Comparison of ENCODE assay signal across 22 cellular contexts in the genomic region with DNA sequence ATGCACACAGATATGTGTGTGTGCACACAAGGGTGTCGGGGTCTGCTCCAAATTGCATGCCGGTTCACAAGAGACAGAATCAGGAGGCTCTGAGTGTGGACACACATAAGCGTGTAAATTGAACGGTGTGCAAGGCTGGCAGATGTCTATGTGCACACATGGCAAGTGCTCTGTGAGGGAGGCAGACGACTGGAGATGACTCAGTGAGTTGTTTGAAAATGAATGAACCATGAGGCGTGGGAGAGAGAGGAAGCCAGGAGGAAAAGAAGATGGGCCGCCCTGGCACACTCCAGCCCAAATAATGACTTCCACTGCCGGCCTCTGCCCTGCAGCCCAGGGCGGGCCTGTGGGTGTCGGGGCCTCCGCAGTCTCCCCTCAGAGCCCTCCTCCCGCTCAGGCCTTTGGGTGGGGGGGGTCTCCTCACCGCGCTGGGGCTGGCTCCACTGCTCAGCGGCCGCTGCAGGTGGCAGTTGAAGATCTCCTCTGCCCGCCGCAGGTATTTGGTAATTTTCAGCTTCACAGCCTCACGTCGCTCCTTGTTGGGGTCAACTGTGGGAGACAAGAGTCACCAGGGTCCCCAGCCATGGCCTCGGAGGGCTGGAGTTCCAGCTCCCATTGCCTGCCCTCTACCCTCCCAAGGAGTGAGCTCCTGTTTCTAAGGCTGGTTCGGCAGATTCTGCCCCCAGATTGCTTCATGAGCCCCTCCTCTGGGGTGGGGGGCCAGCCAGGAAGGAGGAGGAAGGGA. TPM values are rescaled to one million over a fixed set of nuclear protein-coding genes. Genes with fewer than 3 reads are reported as not detected.
DNase-seq lines count a peak whose midpoint lies in the region; ATAC-seq and TF ChIP-seq lines count a peak whose summit lies in the region.
"Had no signal": no experiment of that assay in that cellular context is flagged by ENCODE, and none has a peak within 500 bp of the region (broad histone marks: within the 10 kb centered on the region; RNA-seq: fewer than 3 reads in every experiment).

No MANE protein-coding gene starts in this region.

- no peak overlapping the region for H3K14ac ChIP-seq in trophoblast cell (ENCODE audit: low read length)

- H2AFZ ChIP-seq in trophoblast cell (ENCODE audit: insufficient read depth, low read length, poor library complexity): no peak overlapping the region
- H2AFZ ChIP-seq: GM23338 had no signal

- H4K12ac ChIP-seq in trophoblast cell (ENCODE audit: low read depth, low read length): no peak overlapping the region

- H3K79me2 ChIP-seq in trophoblast cell (ENCODE audit: control insufficient read depth, insufficient read depth, low read length, poor library complexity): no peaks in the 10 kb centered on the region

- peaks cover 11% of the 10 kb centered on the region for H3K4me1 Mint-ChIP-seq in activated naive CD8-positive, alpha-beta T cell treated with anti-CD3 and anti-CD28 coated beads, Interleukin-2, amount 50 U/mL, for 24 hours

- H3K4me1 ChIP-seq in trophoblast cell (ENCODE audit: control insufficient read depth in 1 of 2, insufficient read depth in 2 of 2, low read length in 2 of 2): peaks cover 4% of the 10 kb centered on the region in 2 experiments

- H3K36me3 Mint-ChIP-seq in activated naive CD8-positive, alpha-beta T cell treated with anti-CD3 and anti-CD28 coated beads, Interleukin-2, amount 50 U/mL, for 24 hours (ENCODE audit: low read depth): no peaks in the 10 kb centered on the region

- no peak overlapping the region for H2BK120ac ChIP-seq in trophoblast cell (ENCODE audit: insufficient read depth, low read length, poor library complexity)

- no peak overlapping the region for H4K8ac ChIP-seq in trophoblast cell (ENCODE audit: low read depth, low read length)

- no peak overlapping the region for H3K4me2 ChIP-seq in trophoblast cell (ENCODE audit: low read length)
- H3K4me2 ChIP-seq: GM23338, KMS-11 had no signal

- H4K91ac ChIP-seq in trophoblast cell (ENCODE audit: low read depth, low read length): no peak overlapping the region

- H3K4me3 ChIP-seq in fibroblast of mammary gland (ENCODE audit: control insufficient read depth, low read depth, low read length) (no peak overlapping the region), trophoblast cell (ENCODE audit: low read depth, low read length) (no peak overlapping the region)
- H3K4me3 ChIP-seq: GM23338, SJCRH30, vagina had no signal

- no peak overlapping the region for H3K23ac ChIP-seq in trophoblast cell (ENCODE audit: low read length)

- TF ChIP-seq CTCF in fibroblast of mammary gland (conservative IDR thresholded peaks at IDR 0.05; ENCODE audit: control insufficient read depth, insufficient read depth, low read depth, low read length): no peak

- no peak overlapping the region for H2BK12ac ChIP-seq in trophoblast cell (ENCODE audit: low read length)

- peak; percentile 53 for DNase-seq in AG20443 (ENCODE audit: low spot score)
- DNase-seq in NCI-H226: peak; percentile 48
- DNase-seq in fibroblast of mammary gland (ENCODE audit: low read depth): peak; percentile 52
- DNase-seq in mesenteric fat pad (ENCODE audit: low spot score): peak; percentile 43
- no peak for DNase-seq in activated naive CD8-positive, alpha-beta T cell treated with anti-CD3 and anti-CD28 coated beads, Interleukin-2, amount 50 U/mL, for 24 hours
- no peak for DNase-seq in trophoblast cell
- DNase-seq in superior temporal gyrus (ENCODE audit: extremely low spot score): no peak
- DNase-seq in putamen (ENCODE audit: low spot score): no peak
- DNase-seq: activated CD4-positive, alpha-beta T cell treated with anti-CD3 and anti-CD28 coated beads, Interleukin-2, amount 50 U/mL, for 4 hours; activated gamma-delta T cell treated with Interleukin-2 at 50 U/mL for 16 hours; central memory CD4-positive, alpha-beta T cell; erythroblast; NCI-H187 treated with DMSO at 0.1 percent for 48 hours; NCI-H2227 treated with DMSO at 0.1 percent for 48 hours; NCI-H82; SJCRH30; T-helper 17 cell had no signal

- no peak overlapping the region for H3K4ac ChIP-seq in trophoblast cell (ENCODE audit: low read depth, low read length)

- H3K9me3 ChIP-seq in trophoblast cell (ENCODE audit: insufficient read depth, low read depth, low read length): no peaks in the 10 kb centered on the region
- H3K9me3 ChIP-seq: SJCRH30, vagina had no signal

- ATAC-seq in activated naive CD8-positive, alpha-beta T cell treated with anti-CD3 and anti-CD28 coated beads, Interleukin-2, amount 50 U/mL, for 24 hours: no peak
- ATAC-seq: GM23338, T-helper 17 cell had no signal

- no peaks in the 10 kb centered on the region for H3K79me1 ChIP-seq in trophoblast cell (ENCODE audit: low read length)

- no CpG with 5 or more reads among the region's 22 CpGs for WGBS in trophoblast cell (ENCODE audit: extremely low coverage, insufficient coverage, insufficient read length)

- peaks cover 5% of the 10 kb centered on the region for H3K27me3 Mint-ChIP-seq in activated naive CD8-positive, alpha-beta T cell treated with anti-CD3 and anti-CD28 coated beads, Interleukin-2, amount 50 U/mL, for 24 hours

- H3K27ac Mint-ChIP-seq in activated naive CD8-positive, alpha-beta T cell treated with anti-CD3 and anti-CD28 coated beads, Interleukin-2, amount 50 U/mL, for 24 hours: no peak overlapping the region
- H3K27ac Mint-ChIP-seq: GM23338, T-helper 17 cell had no signal

- H3K27ac ChIP-seq in trophoblast cell (ENCODE audit: low read depth, low read length): no peak overlapping the region
- H3K27ac ChIP-seq: KMS-11, SJCRH30, vagina had no signal

- H2AK5ac ChIP-seq in trophoblast cell (ENCODE audit: low read length): no peak overlapping the region

- no peaks in the 10 kb centered on the region for H3K36me3 ChIP-seq in trophoblast cell (ENCODE audit: control insufficient read depth in 1 of 2, insufficient read depth in 2 of 2, low read length in 2 of 2)
- H3K36me3 ChIP-seq: SJCRH30, vagina had no signal

- H3K18ac ChIP-seq in trophoblast cell (ENCODE audit: low read length): no peak overlapping the region

- H3K9me3 Mint-ChIP-seq in activated naive CD8-positive, alpha-beta T cell treated with anti-CD3 and anti-CD28 coated beads, Interleukin-2, amount 50 U/mL, for 24 hours: no peaks in the 10 kb centered on the region
- H3K9me3 Mint-ChIP-seq: GM23338 had no signal

- H2BK5ac ChIP-seq in trophoblast cell (ENCODE audit: low read depth, low read length, poor library complexity): no peak overlapping the region

- H3K4me3 Mint-ChIP-seq in activated naive CD8-positive, alpha-beta T cell treated with anti-CD3 and anti-CD28 coated beads, Interleukin-2, amount 50 U/mL, for 24 hours: no peak overlapping the region
- H3K4me3 Mint-ChIP-seq: GM23338, T-helper 17 cell had no signal

- H3K27me3 ChIP-seq in trophoblast cell (ENCODE audit: insufficient read depth, low read length): no peaks in the 10 kb centered on the region
- H3K27me3 ChIP-seq: SJCRH30, vagina had no signal

- no peak overlapping the region for H3K9ac ChIP-seq in trophoblast cell (ENCODE audit: low read length)
- H3K9ac ChIP-seq: KMS-11 had no signal

RNA-seq across cellular contexts. Expression of a gene that starts 3.5 kb away (rescaled TPM):
- total RNA-seq in mesenteric fat pad: 23.6 TPM
- 0.31 and 0.67 TPM in 2 replicates for polyA plus RNA-seq in trophoblast cell (2013)

RNA-seq across cellular contexts. Expression of a gene that starts 35.8 kb away (rescaled TPM):
- total RNA-seq in mesenteric fat pad: 2.9 TPM
- polyA plus RNA-seq in trophoblast cell (2013): 746 and 849 TPM in 2 replicates
- total RNA-seq: T-helper 17 cell had no signal

RNA-seq across cellular contexts. Expression of a gene that starts 37.9 kb away (rescaled TPM):
- 143 TPM for total RNA-seq in mesenteric fat pad
- polyA plus RNA-seq in trophoblast cell (2013): 46.1 and 47.0 TPM in 2 replicates

RNA-seq across cellular contexts. Expression of a gene that starts 43.6 kb away (rescaled TPM):
- not detected for total RNA-seq in mesenteric fat pad
- polyA plus RNA-seq in trophoblast cell (2013): 0.01 TPM in 2 replicates
- total RNA-seq: glomerular endothelial cell, GM23338, SJCRH30, subcutaneous adipose tissue, T-helper 17 cell, vagina had no signal

Comparison
In these comparisons a context has a peak if more than half of its experiments do, and no peak if none do; other contexts are left out.
1. DNase-seq: peak in AG20443 (single experiment), NCI-H226 (single experiment), fibroblast of mammary gland (single experiment) and mesenteric fat pad (single experiment); none in activated naive CD8-positive, alpha-beta T cell treated with anti-CD3 and anti-CD28 coated beads, Interleukin-2, amount 50 U/mL, for 24 hours (single experiment), trophoblast cell (0 of 2), superior temporal gyrus (single experiment) and putamen (single experiment).